ENCODE assay signal across 8 cellular contexts in the genomic region with DNA sequence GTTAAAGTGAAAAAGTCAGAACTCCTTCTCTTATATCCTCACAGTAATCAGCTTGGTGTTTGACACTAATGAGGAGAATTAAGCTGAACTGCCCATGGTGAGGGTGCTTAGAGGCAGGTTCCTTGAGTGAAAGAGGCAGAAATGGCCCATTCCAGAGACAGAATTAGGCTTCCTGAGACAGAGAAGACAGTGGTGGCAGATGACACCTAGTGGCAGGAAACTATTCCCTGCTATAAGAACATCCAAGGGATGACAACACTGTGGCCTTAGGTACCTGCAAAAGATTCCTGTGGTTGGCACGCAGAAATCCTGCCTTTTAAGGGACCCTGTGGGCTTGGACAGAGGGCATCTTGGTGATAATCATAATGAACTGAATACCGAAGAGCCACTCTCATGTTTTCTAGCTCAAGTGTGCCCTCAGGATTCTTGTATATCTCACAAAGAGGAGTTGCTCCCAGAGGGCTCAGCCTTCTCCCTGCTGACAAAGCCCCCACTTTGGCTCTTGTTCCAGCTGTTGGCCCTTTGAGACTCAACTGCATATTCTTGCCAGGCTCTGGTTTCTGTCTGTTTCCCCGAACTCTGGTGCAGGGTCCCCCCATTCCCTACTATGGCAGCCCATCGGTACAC. TPM values are rescaled to one million over a fixed set of nuclear protein-coding genes. Genes with fewer than 3 reads are reported as not detected.
DNase-seq lines count a peak whose midpoint lies in the region; ATAC-seq and TF ChIP-seq lines count a peak whose summit lies in the region.

No MANE protein-coding gene starts in this region.

- peak; percentile 43 for DNase-seq in BE2C
- peak; percentile 46 for DNase-seq in GM13976 (ENCODE audit: low spot score)
- peak; percentile 73 for DNase-seq in NCI-H146 treated with DMSO at 0.1 percent for 48 hours (lab: John Stamatoyannopoulos, UW; ENCODE audit: unreplicated experiment)
- peak; percentile 27 for DNase-seq in T1000 (lab: John Stamatoyannopoulos, UW)
- DNase-seq in foreskin fibroblast, result peak; percentile 40 to 77
- DNase-seq in occipital lobe (lab: John Stamatoyannopoulos, UW), result peak; percentile 32
- no peak for DNase-seq in ureter (ENCODE audit: low spot score)

- ATAC-seq in HG03520 (IDR thresholded peaks at IDR 0.05; ENCODE audit: unreplicated experiment), result no peak

- H3K4me3 ChIP-seq in BE2C (ENCODE audit: low read depth, low read length), result no peak overlapping the region
- H3K4me3 ChIP-seq in foreskin fibroblast (ENCODE audit: low read depth in 1 of 2, low read length in 2 of 2), result no peak overlapping the region

- H3K27me3 ChIP-seq in BE2C, result no peaks in the 10 kb centered on the region

- H3K4me1 ChIP-seq in BE2C, result no peaks in the 10 kb centered on the region

- TF ChIP-seq CTCF in BE2C (IDR thresholded peaks at IDR 0.05; ENCODE audit: low read depth, low read length) (peak; percentile 89), GM13976 (IDR thresholded peaks at IDR 0.05; ENCODE audit: borderline replicate concordance, control extremely low read depth, extremely low read depth, insufficient read depth, missing control alignments) (peak; percentile 71), foreskin fibroblast (IDR thresholded peaks at IDR 0.05; ENCODE audit: low read depth, low read length) (peak; percentile 66)

- in situ Hi-C loops in GM13976 (cut with MboI; ENCODE audit: low sequenced_read_pairs, unreplicated experiment), result no loop called here

- H3K9me3 ChIP-seq in BE2C, result no peaks in the 10 kb centered on the region

- no peaks in the 10 kb centered on the region for H3K36me3 ChIP-seq in BE2C

RNA-seq across cellular contexts. Expression of gene KBTBD12, which starts 56.0 kb away (rescaled TPM):
- polyA plus RNA-seq in BE2C (2012; ENCODE audit: insufficient read depth, insufficient read length, low read depth), result 0.17 TPM
- 3.4 TPM for total RNA-seq in occipital lobe
- total RNA-seq in ureter, result 5.5 TPM
